10 cellular contexts compared by ENCODE assay signal in the genomic region with DNA sequence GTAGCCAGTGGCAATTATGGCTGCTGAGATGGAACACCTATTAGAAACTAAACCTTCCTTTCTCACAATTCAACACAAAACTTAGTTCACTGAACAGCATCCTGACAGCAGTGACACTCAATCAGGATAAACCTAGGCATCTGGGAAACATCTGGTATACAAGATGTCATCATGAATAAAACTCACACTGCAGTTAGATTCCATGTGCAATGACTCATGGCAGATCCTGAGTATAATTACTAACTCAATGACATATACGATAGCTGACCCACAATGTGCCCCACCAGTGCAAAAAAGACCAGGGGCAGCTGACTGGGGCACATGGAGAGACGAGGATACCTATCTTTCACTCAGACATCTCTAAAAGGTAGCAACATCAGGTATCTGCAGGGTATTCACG. TPM values are rescaled to one million over a fixed set of nuclear protein-coding genes. Genes with fewer than 3 reads are reported as not detected.
A peak's percentile ranks its signal among the peaks of the same experiment; 100 is the strongest.
DNase-seq lines count a peak whose midpoint lies in the region; ATAC-seq, FAIRE-seq and TF ChIP-seq lines count a peak whose summit lies in the region.
"Had no signal": no experiment of that assay in that cellular context is flagged by ENCODE, and none has a peak within 500 bp of the region (broad histone marks: within the 10 kb centered on the region; RNA-seq: fewer than 3 reads in every experiment).

No MANE protein-coding gene starts in this region.

- CTCF ChIA-PET in endothelial cell of umbilical vein (lab: Charles Lee), result no interaction called here

- peaks cover 70% of the 10 kb centered on the region for H3K79me2 ChIP-seq in endothelial cell of umbilical vein (ENCODE audit: control insufficient read depth, insufficient read depth, low read length)

- TF ChIP-seq CTCF in endothelial cell of umbilical vein (IDR thresholded peaks at IDR 0.05; ENCODE audit: extremely low read depth in 1 of 2, insufficient read depth in 1 of 2, low read depth in 1 of 2, low read length in 2 of 2) (no peak), mucosa of descending colon (IDR thresholded peaks at IDR 0.05) (no peak)

- dilution Hi-C loops in endothelial cell of umbilical vein (cut with MboI; ENCODE audit: extremely low pct_ligation_motif_present, low sequenced_read_pairs), result no loop called here

- peak; percentile 63 for FAIRE-seq in endothelial cell of umbilical vein (lab: Jason Lieb, UNC)

- H2AFZ ChIP-seq in endothelial cell of umbilical vein (ENCODE audit: low read depth, low read length), result no peak overlapping the region

- H3K4me1 ChIP-seq in endothelial cell of umbilical vein (ENCODE audit: control insufficient read depth, extremely low read depth, insufficient read depth, low read length) (peaks cover 13% of the 10 kb centered on the region), mucosa of descending colon (ENCODE audit: low read depth) (peaks cover 6% of the 10 kb centered on the region)

- intact Hi-C loops in endothelial cell of umbilical vein (cut with micrococcal nuclease) (loop anchor here (2.0 kb wide), 1 partner anchor 16 kb away; no protein-coding TSS in a partner anchor), mucosa of descending colon (cut with DNase I, micrococcal nuclease) (no loop called here)

- H3K36me3 ChIP-seq in MG63 (no peaks in the 10 kb centered on the region; the same call in none of the 2 replicates), endothelial cell of umbilical vein (ENCODE audit: control insufficient read depth in 2 of 2, extremely low read depth in 1 of 2, insufficient read depth in 2 of 2, low read length in 2 of 2) (no peaks in the 10 kb centered on the region), mucosa of descending colon (ENCODE audit: low read depth) (no peaks in the 10 kb centered on the region)
- H3K36me3 ChIP-seq: upper lobe of left lung had no signal

- no peak for TF ChIP-seq POLR2A in endothelial cell of umbilical vein (IDR thresholded peaks at IDR 0.05; ENCODE audit: low read depth, low read length)

- peak; percentile 74 for DNase-seq in AG08395 (ENCODE audit: low spot score)
- DNase-seq in MG63, result peak; percentile 30
- DNase-seq in endothelial cell of umbilical vein (ENCODE audit: low read depth, low spot score), result peak; percentile 49
- DNase-seq in mucosa of descending colon, result no peak
- no peak for DNase-seq in NCI-H1092 (lab: John Stamatoyannopoulos, UW)
- DNase-seq in retina, result no peak
- DNase-seq in activated CD4-positive, alpha-beta T cell treated with anti-CD3 and anti-CD28 coated beads for 1 hour, result no peak
- DNase-seq: activated CD8-positive, alpha-beta memory T cell treated with anti-CD3 and anti-CD28 coated beads, Interleukin-2, amount 50 U/mL, for 4 hours; upper lobe of left lung had no signal

- ATAC-seq in mucosa of descending colon (peak; percentile 36), HG03565 (IDR thresholded peaks at IDR 0.05; ENCODE audit: unreplicated experiment) (no peak)

- no peak overlapping the region for H3K27ac ChIP-seq in endothelial cell of umbilical vein (ENCODE audit: insufficient read depth, low read depth, low read length)
- H3K27ac ChIP-seq: upper lobe of left lung had no signal

- BruUV-seq in endothelial cell of umbilical vein (replicated peaks; lab: Mats Ljungman, UMichigan), result no TSS peak

- H3K4me2 ChIP-seq in endothelial cell of umbilical vein (ENCODE audit: insufficient read depth, low read length), result no peak overlapping the region

- H3K27me3 ChIP-seq in MG63 (no peaks in the 10 kb centered on the region), endothelial cell of umbilical vein (ENCODE audit: control insufficient read depth in 2 of 2, insufficient read depth in 2 of 2, low read length in 2 of 2) (no peaks in the 10 kb centered on the region)
- H3K27me3 ChIP-seq: upper lobe of left lung had no signal

- peaks cover 6% of the 10 kb centered on the region for H4K20me1 ChIP-seq in endothelial cell of umbilical vein (replicated peaks; ENCODE audit: control insufficient read depth, extremely low read depth, insufficient read depth, low read length)

- H3K9me3 ChIP-seq in MG63, result no peaks in the 10 kb centered on the region
- H3K9me3 ChIP-seq in endothelial cell of umbilical vein (replicated peaks; ENCODE audit: control insufficient read depth, insufficient read depth, low read length), result no peaks in the 10 kb centered on the region
- no peaks in the 10 kb centered on the region for H3K9me3 ChIP-seq in mucosa of descending colon
- H3K9me3 ChIP-seq: upper lobe of left lung had no signal

- H3K4me3 ChIP-seq in MG63 (no peak overlapping the region), endothelial cell of umbilical vein (replicated peaks in 1 of 3; ENCODE audit: insufficient read depth in 1 of 3, low read depth in 1 of 3, low read length in 3 of 3) (no peak overlapping the region), mucosa of descending colon (no peak overlapping the region)
- H3K4me3 ChIP-seq: upper lobe of left lung had no signal

- H3K9ac ChIP-seq in endothelial cell of umbilical vein (replicated peaks; ENCODE audit: extremely low read depth, insufficient read depth, low read length), result no peak overlapping the region

- POLR2A ChIA-PET in endothelial cell of umbilical vein (lab: Charles Lee), result no interaction called here

- H3K9me1 ChIP-seq in endothelial cell of umbilical vein (replicated peaks; ENCODE audit: control insufficient read depth, extremely low read depth, insufficient read depth, low read length), result no peaks in the 10 kb centered on the region

TF ChIP-seq in endothelial cell of umbilical vein, 7 proteins besides CTCF, POLR2A, EP300 and RAD21:
- TF ChIP-seq, protein P1, sequence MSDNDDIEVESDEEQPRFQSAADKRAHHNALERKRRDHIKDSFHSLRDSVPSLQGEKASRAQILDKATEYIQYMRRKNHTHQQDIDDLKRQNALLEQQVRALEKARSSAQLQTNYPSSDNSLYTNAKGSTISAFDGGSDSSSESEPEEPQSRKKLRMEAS (IDR thresholded peaks at IDR 0.05; ENCODE audit: insufficient read depth, insufficient read length), result no peak
- TF ChIP-seq JUN (IDR thresholded peaks at IDR 0.05; ENCODE audit: borderline replicate concordance, insufficient read depth, insufficient read length, low read depth) (peak; percentile 67), GATA2 (IDR thresholded peaks at IDR 0.05; ENCODE audit: insufficient read depth, insufficient read length, low read depth, low read length) (no peak), MYC (IDR thresholded peaks at IDR 0.05; ENCODE audit: low read depth, low read length) (no peak), EZH2 (IDR thresholded peaks at IDR 0.05; ENCODE audit: borderline replicate concordance, low read depth, low read length, severe bottlenecking) (no peak), FOS (IDR thresholded peaks at IDR 0.05; ENCODE audit: borderline replicate concordance, insufficient read depth, low read length) (peak; percentile 72), POLR2AphosphoS5 (IDR thresholded peaks at IDR 0.05; ENCODE audit: insufficient read depth, low read depth, low read length) (no peak)
TF ChIP-seq in endothelial cell of umbilical vein: peak in this region for 2.

RNA-seq across cellular contexts. Expression of a gene that starts 17.7 kb away (rescaled TPM):
- total RNA-seq in MG63 (2014; rRNA removed; shearing (Covaris generic); ENCODE audit: low replicate concordance), result 64.2 and 65.6 TPM in 2 replicates
- 125 and 129 TPM in 2 replicates for total RNA-seq in endothelial cell of umbilical vein
- polyA plus RNA-seq in endothelial cell of umbilical vein, result 142 and 153 TPM in 2 replicates
- polyA plus RNA-seq in endothelial cell of umbilical vein (2011; cell fraction: cytosol; rRNA removed), result 107 and 109 TPM in 2 replicates
- 189 and 208 TPM in 2 replicates for polyA plus RNA-seq in endothelial cell of umbilical vein (2011; cell fraction: nucleus; rRNA removed)
- 88.6 and 110 TPM in 2 replicates for polyA plus RNA-seq in endothelial cell of umbilical vein (2012)
- polyA minus RNA-seq in endothelial cell of umbilical vein, result 280 and 290 TPM in 2 replicates
- polyA minus RNA-seq in endothelial cell of umbilical vein (2011; cell fraction: cytosol; rRNA and poly(A)+ RNA removed), result 34.8 TPM
- 201 and 226 TPM in 2 replicates for polyA minus RNA-seq in endothelial cell of umbilical vein (2011; cell fraction: nucleus; rRNA and poly(A)+ RNA removed)
- 100 to 1,000 TPM in 1 of 3 donors, 10 to 100 TPM in 2; 46.0 to 141 (median 46.2) TPM for total RNA-seq in mucosa of descending colon

Comparison
In these comparisons a context has a peak if more than half of its experiments do, and no peak if none do; other contexts are left out.
1. DNase-seq: peak in AG08395 (single experiment), MG63 (single experiment) and endothelial cell of umbilical vein (single experiment); none in mucosa of descending colon (0 of 3), NCI-H1092 (single experiment), retina (single experiment) and activated CD4-positive, alpha-beta T cell treated with anti-CD3 and anti-CD28 coated beads for 1 hour (single experiment).